ENCODE assay signal across 23 cellular contexts in the genomic region with DNA sequence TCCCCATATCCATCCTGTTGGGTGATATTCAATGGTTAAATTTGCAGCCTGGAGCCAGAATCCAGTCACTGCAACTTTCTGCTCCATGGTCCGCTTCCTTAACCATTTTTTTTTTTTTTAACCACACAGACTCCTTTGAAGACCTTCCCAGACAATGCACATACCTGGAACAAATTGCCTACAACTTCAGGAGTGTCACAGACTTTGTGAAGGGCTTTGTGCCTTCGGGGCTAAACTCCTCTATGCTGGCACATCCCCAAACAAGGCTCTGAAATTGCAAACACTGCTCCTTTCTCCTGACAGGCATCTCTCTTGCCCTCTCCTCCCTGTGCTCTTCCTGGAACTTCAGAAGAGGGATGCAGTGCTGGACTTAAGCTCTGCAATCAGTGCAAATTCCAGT. TPM values are rescaled to one million over a fixed set of nuclear protein-coding genes. Genes with fewer than 3 reads are reported as not detected.
"Had no signal": no experiment of that assay in that cellular context is flagged by ENCODE, and none has a peak within 500 bp of the region (broad histone marks: within the 10 kb centered on the region; RNA-seq: fewer than 3 reads in every experiment).

No MANE protein-coding gene starts in this region.

- H3K36me3 ChIP-seq: brain microvascular endothelial cell, esophagus squamous epithelium, gastroesophageal sphincter, heart right ventricle, WERI-Rb-1 had no signal

- ATAC-seq: activated CD4-positive, CD25-positive, alpha-beta regulatory T cell treated with anti-CD3 and anti-CD28 coated beads, Interleukin-2, amount 50 U/mL, for 24 hours; activated CD8-positive, alpha-beta T cell treated with anti-CD3 and anti-CD28 coated beads for 36 hours; activated T-cell treated with anti-CD3 and anti-CD28 coated beads, Interleukin-2, amount 50 U/mL, for 4 hours; activated T-helper 17 cell treated with anti-CD3 and anti-CD28 coated beads, Interleukin-2, amount 50 U/mL, for 72 hours; effector memory CD8-positive, alpha-beta T cell had no signal

- H3K27ac ChIP-seq: brain microvascular endothelial cell, coronary artery, dorsolateral prefrontal cortex, epithelial cell of prostate, esophagus squamous epithelium, gastroesophageal sphincter, heart right ventricle, WERI-Rb-1 had no signal

- DNase-seq: activated B cell treated with CpG ODN at 0.5 μM for 24 hours; activated CD4-positive, alpha-beta T cell treated with anti-CD3 and anti-CD28 coated beads, Interleukin-2, amount 50 U/mL, for 1 hour; activated CD8-positive, alpha-beta memory T cell treated with anti-CD3 and anti-CD28 coated beads for 24 hours; activated effector memory CD4-positive, alpha-beta T cell treated with Interleukin-2 at 50 U/mL for 16 hours; activated gamma-delta T cell treated with Interleukin-2 at 50 U/mL for 16 hours; activated naive CD4-positive, alpha-beta T cell treated with anti-CD3 and anti-CD28 coated beads, Interleukin-2, amount 50 U/mL, for 16 hours; activated naive CD4-positive, alpha-beta T cell treated with Interleukin-2 at 50 U/mL for 16 hours; activated T-cell treated with anti-CD3 and anti-CD28 coated beads, Interleukin-2, amount 50 U/mL, for 4 hours; amniotic stem cell; brain microvascular endothelial cell; effector memory CD8-positive, alpha-beta T cell; esophagus squamous epithelium; foreskin melanocyte; T1000 had no signal

- H3K9me3 ChIP-seq: esophagus squamous epithelium, gastroesophageal sphincter, heart right ventricle had no signal

- H3K4me1 ChIP-seq: gastroesophageal sphincter, heart right ventricle had no signal

- H3K27me3 ChIP-seq: brain microvascular endothelial cell, esophagus squamous epithelium, gastroesophageal sphincter had no signal

- H3K4me3 ChIP-seq: coronary artery, dorsolateral prefrontal cortex, esophagus squamous epithelium, gastroesophageal sphincter, heart right ventricle had no signal

RNA-seq across cellular contexts. Expression of a gene that starts 40.6 kb away (rescaled TPM):
- total RNA-seq: activated CD8-positive, alpha-beta T cell treated with anti-CD3 and anti-CD28 coated beads for 36 hours had no signal
